In the genomic region with DNA sequence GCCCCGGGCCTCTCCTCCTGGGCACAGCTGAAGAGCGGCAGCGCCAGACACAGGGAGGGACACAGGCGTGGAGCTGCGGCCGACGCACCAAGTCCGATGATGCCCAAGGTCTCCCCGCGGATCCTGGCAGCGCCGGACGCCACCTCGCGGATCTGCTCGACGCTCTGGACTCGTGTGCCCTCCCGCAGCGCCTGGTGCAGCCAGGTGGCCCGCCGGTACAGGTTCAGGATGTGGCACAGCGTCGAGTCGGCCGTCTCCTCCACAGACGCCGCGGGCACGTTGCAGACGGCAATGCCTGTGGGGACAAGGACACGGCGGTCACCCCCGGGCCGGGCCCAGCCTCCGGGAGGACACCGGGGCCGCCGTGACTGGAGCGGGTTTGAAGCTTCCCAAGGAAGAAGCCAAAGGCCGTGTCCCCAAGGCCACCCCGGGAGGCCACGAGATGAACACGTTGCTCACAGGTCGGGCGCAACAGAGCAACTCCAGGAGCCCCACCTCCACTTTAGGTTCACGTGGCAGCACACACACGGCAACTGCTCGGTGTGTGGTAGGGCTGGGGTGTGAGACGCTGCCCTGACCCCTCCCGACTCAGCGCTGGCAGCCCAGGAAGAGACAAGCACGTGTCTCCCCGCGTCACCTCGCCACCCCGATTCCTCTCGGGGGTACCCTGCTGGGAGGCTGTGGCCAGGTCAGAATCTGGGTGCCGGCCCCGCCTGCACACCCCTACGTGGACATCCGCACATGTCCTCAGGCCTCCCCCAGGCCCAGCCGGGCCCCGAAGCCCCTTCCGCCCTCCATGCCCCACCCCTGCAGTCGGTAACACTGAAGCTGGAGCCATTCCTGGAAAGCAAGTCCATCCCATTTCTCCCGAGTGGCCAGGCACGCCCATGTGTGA, we compare ENCODE assay signal across 21 cellular contexts. TPM values are rescaled to one million over a fixed set of nuclear protein-coding genes. Genes with fewer than 3 reads are reported as not detected.
DNase-seq lines count a peak whose midpoint lies in the region; ATAC-seq and TF ChIP-seq lines count a peak whose summit lies in the region.
"Had no signal": no experiment of that assay in that cellular context is flagged by ENCODE, and none has a peak within 500 bp of the region (broad histone marks: within the 10 kb centered on the region; RNA-seq: fewer than 3 reads in every experiment).

No MANE protein-coding gene starts in this region.

- ATAC-seq in IMR-90 (ENCODE audit: low read depth) (no peak), WTC11 (no peak), left ventricle myocardium superior (peak; percentile 3), sciatic nerve (peak; percentile 32)
- no peak for ATAC-seq in activated CD8-positive, alpha-beta memory T cell treated with anti-CD3 and anti-CD28 coated beads, Interleukin-2, amount 10 ng/mL, durations not matched to agents 7 days and 5 days

- H2BK120ac ChIP-seq in IMR-90 (ENCODE audit: low read depth, low read length): no peak overlapping the region

- no peak overlapping the region for H4K5ac ChIP-seq in IMR-90 (ENCODE audit: low read depth, low read length)

- H2AK9ac ChIP-seq in IMR-90 (replicated peaks; ENCODE audit: low read depth, low read length, poor library complexity): no peak overlapping the region

- TF ChIP-seq RAD21 in IMR-90 (IDR thresholded peaks at IDR 0.05; ENCODE audit: low read length): no peak

- H2BK15ac ChIP-seq in IMR-90 (ENCODE audit: low read depth, low read length): no peak overlapping the region

- dilution Hi-C loops in IMR-90 (cut with HindIII; ENCODE audit: low sequenced_read_pairs, unreplicated experiment): no loop called here

- POLR2A ChIA-PET in IMR-90 (lab: Charles Lee; ENCODE audit: unreplicated experiment) (no interaction called here), WTC11 (lab: Charles Lee) (no interaction called here)

- 96% methylated on average over 34 of the region's 68 CpGs; no CpG with 5 or more reads in 1 of the 2 experiments for WGBS in IMR-90 (ENCODE audit: extremely low coverage in 2 of 2, insufficient read length in 1 of 2), 2 experiments
- 88 to 97% methylated on average over 22 to 53 of the region's 68 CpGs for WGBS in thyroid gland, 2 donors

- no peak overlapping the region for H4K91ac ChIP-seq in IMR-90 (ENCODE audit: insufficient read depth, low read depth, low read length)

- no peak for DNase-seq in IMR-90
- DNase-seq in WTC11 (ENCODE audit: low spot score): no peak
- no peak for DNase-seq in left ventricle myocardium superior
- DNase-seq in sciatic nerve (ENCODE audit: low spot score): no peak
- no peak for DNase-seq in thyroid gland
- no peak for DNase-seq in activated CD8-positive, alpha-beta memory T cell treated with anti-CD3 and anti-CD28 coated beads, Interleukin-2, amount 10 ng/mL, durations not matched to agents 7 days and 5 days
- no peak for DNase-seq in MV-4-11 (lab: John Stamatoyannopoulos, UW)
- DNase-seq: C1 segment of cervical spinal cord; CD4-positive, alpha-beta memory T cell; COR-L47; H9; NCI-H1092; NCI-H1417 treated with DMSO at 0.1 percent for 48 hours; NCI-H1694 treated with DMSO at 0.1 percent for 48 hours; NCI-H2081; NCI-H2227 treated with DMSO at 0.1 percent for 48 hours; NCI-H526 treated with DMSO at 0.1 percent for 48 hours; RPMI8226; SIG-M5 had no signal

- no peak overlapping the region for H3K56ac ChIP-seq in IMR-90 (ENCODE audit: extremely low read depth, insufficient read depth, low read length)

- intact Hi-C loops in IMR-90 (cut with micrococcal nuclease) (no loop called here), left ventricle myocardium superior (cut with micrococcal nuclease) (no loop called here), sciatic nerve (cut with DNase I) (loop anchor here (10.0 kb wide), 1 partner anchor 51 kb away; a partner anchor contains a TSS), thyroid gland (cut with DNase I) (no loop called here)

- H3K9me1 ChIP-seq in IMR-90 (ENCODE audit: insufficient read depth, low read length): peaks cover 18% of the 10 kb centered on the region

- H3K27ac ChIP-seq in IMR-90 (ENCODE audit: insufficient read depth, low read length) (no peak overlapping the region), thyroid gland (no peak overlapping the region)
- H3K27ac ChIP-seq: KMS-11, SK-N-MC had no signal

- no peaks in the 10 kb centered on the region for H3K4me1 Mint-ChIP-seq in WTC11
- peaks cover 6% of the 10 kb centered on the region for H3K4me1 Mint-ChIP-seq in activated CD8-positive, alpha-beta memory T cell treated with anti-CD3 and anti-CD28 coated beads, Interleukin-2, amount 10 ng/mL, durations not matched to agents 7 days and 5 days
- H3K4me1 Mint-ChIP-seq: H9 had no signal

- no peak overlapping the region for H3K4ac ChIP-seq in IMR-90 (ENCODE audit: low read depth, low read length)

- H3K23ac ChIP-seq in IMR-90 (ENCODE audit: low read depth, low read length): no peak overlapping the region

- H3K36me3 ChIP-seq in IMR-90 (ENCODE audit: control insufficient read depth, insufficient read depth, low read length) (peaks cover 90% of the 10 kb centered on the region), thyroid gland (peaks cover 48 to 57% of the 10 kb centered on the region in 2 donors)

- H2AK5ac ChIP-seq in IMR-90 (ENCODE audit: low read depth, low read length): no peak overlapping the region

- no peak overlapping the region for H3K9ac ChIP-seq in IMR-90 (ENCODE audit: low read depth, low read length)
- H3K9ac ChIP-seq: KMS-11 had no signal

- TF ChIP-seq POLR2A in IMR-90 (IDR thresholded peaks at IDR 0.05; ENCODE audit: low read depth, low read length) (no peak), thyroid gland (IDR thresholded peaks at IDR 0.05) (no peak)

- no peak overlapping the region for H3K4me2 ChIP-seq in IMR-90 (ENCODE audit: low read depth, low read length)
- H3K4me2 ChIP-seq: KMS-11 had no signal

- H3K4me3 ChIP-seq in IMR-90 (ENCODE audit: insufficient read depth, low read depth, low read length): no peak overlapping the region
- H3K4me3 ChIP-seq in thyroid gland (replicated peaks in 1 of 3): no peak overlapping the region
- H3K4me3 ChIP-seq: SK-N-MC had no signal

- in situ Hi-C loops in IMR-90 (cut with MboI; ENCODE audit: low sequenced_read_pairs): no loop called here

- no peak overlapping the region for H3K18ac ChIP-seq in IMR-90 (ENCODE audit: low read depth, low read length)

- CTCF ChIA-PET in IMR-90 (lab: Yijun Ruan, JAX): no interaction called here
- CTCF ChIA-PET in WTC11 (lab: Charles Lee): no interaction called here
- CTCF ChIA-PET in activated CD8-positive, alpha-beta memory T cell treated with anti-CD3 and anti-CD28 coated beads, Interleukin-2, amount 10 ng/mL, durations not matched to agents 7 days and 5 days (lab: Charles Lee): no interaction called here

- H2BK5ac ChIP-seq in IMR-90 (ENCODE audit: low read depth, low read length, poor library complexity, severe bottlenecking): no peak overlapping the region

- no peaks in the 10 kb centered on the region for H3K27me3 Mint-ChIP-seq in WTC11 (ENCODE audit: low read depth)
- H3K27me3 Mint-ChIP-seq in activated CD8-positive, alpha-beta memory T cell treated with anti-CD3 and anti-CD28 coated beads, Interleukin-2, amount 10 ng/mL, durations not matched to agents 7 days and 5 days: no peaks in the 10 kb centered on the region
- H3K27me3 Mint-ChIP-seq: CD4-positive, alpha-beta memory T cell had no signal

- BruUV-seq in IMR-90 (replicated peaks; lab: Mats Ljungman, UMichigan): no TSS peak

- no peak overlapping the region for H4K8ac ChIP-seq in IMR-90 (ENCODE audit: low read depth in 2 of 2, low read length in 2 of 2)

- peaks cover 21 to 60% of the 10 kb centered on the region in 2 experiments for H3K79me1 ChIP-seq in IMR-90 (ENCODE audit: low read depth in 1 of 2, low read length in 2 of 2)

- H3K36me3 Mint-ChIP-seq in WTC11: peaks cover 38% of the 10 kb centered on the region
- peaks cover 61% of the 10 kb centered on the region for H3K36me3 Mint-ChIP-seq in activated CD8-positive, alpha-beta memory T cell treated with anti-CD3 and anti-CD28 coated beads, Interleukin-2, amount 10 ng/mL, durations not matched to agents 7 days and 5 days

- H3K9me3 ChIP-seq in IMR-90 (ENCODE audit: control insufficient read depth, insufficient read depth, low read length) (no peaks in the 10 kb centered on the region), thyroid gland (no peaks in the 10 kb centered on the region)

- peak overlapping the region; percentile 21 for H2AFZ ChIP-seq in IMR-90 (replicated peaks; ENCODE audit: low read length, poor library complexity)

- H3K27ac Mint-ChIP-seq in WTC11: no peak overlapping the region
- no peak overlapping the region for H3K27ac Mint-ChIP-seq in activated CD8-positive, alpha-beta memory T cell treated with anti-CD3 and anti-CD28 coated beads, Interleukin-2, amount 10 ng/mL, durations not matched to agents 7 days and 5 days
- H3K27ac Mint-ChIP-seq: H9 had no signal

- H3K27me3 ChIP-seq in IMR-90 (ENCODE audit: control insufficient read depth, insufficient read depth, low read length) (no peaks in the 10 kb centered on the region), thyroid gland (no peaks in the 10 kb centered on the region)

- no peak overlapping the region for H3K4me3 Mint-ChIP-seq in WTC11
- H3K4me3 Mint-ChIP-seq in activated CD8-positive, alpha-beta memory T cell treated with anti-CD3 and anti-CD28 coated beads, Interleukin-2, amount 10 ng/mL, durations not matched to agents 7 days and 5 days: no peak overlapping the region
- H3K4me3 Mint-ChIP-seq: CD4-positive, alpha-beta memory T cell had no signal

- H4K20me1 ChIP-seq in IMR-90 (ENCODE audit: insufficient read depth, low read length): peaks cover 36% of the 10 kb centered on the region

- no peak overlapping the region for H3K14ac ChIP-seq in IMR-90 (replicated peaks; ENCODE audit: low read depth, low read length)

- peaks cover 7% of the 10 kb centered on the region; the same call in 1 of the 2 replicates for H3K9me3 Mint-ChIP-seq in WTC11
- no peaks in the 10 kb centered on the region for H3K9me3 Mint-ChIP-seq in activated CD8-positive, alpha-beta memory T cell treated with anti-CD3 and anti-CD28 coated beads, Interleukin-2, amount 10 ng/mL, durations not matched to agents 7 days and 5 days (ENCODE audit: low read depth)
- H3K9me3 Mint-ChIP-seq: CD4-positive, alpha-beta memory T cell; H9 had no signal

- TF ChIP-seq CTCF in IMR-90 (conservative IDR thresholded peaks at IDR 0.05; ENCODE audit: low read depth, low read length) (no peak), WTC11 (IDR thresholded peaks at IDR 0.05) (no peak), thyroid gland (IDR thresholded peaks at IDR 0.05) (no peak)

- H3K4me1 ChIP-seq in IMR-90 (ENCODE audit: control insufficient read depth, insufficient read depth, low read length): no peaks in the 10 kb centered on the region
- peaks cover 6 to 10% of the 10 kb centered on the region in 2 donors for H3K4me1 ChIP-seq in thyroid gland

- H2BK20ac ChIP-seq in IMR-90 (ENCODE audit: low read depth, low read length): no peak overlapping the region

RNA-seq across cellular contexts. Expression of a gene that starts 23.4 kb away (rescaled TPM):
- total RNA-seq in IMR-90 (2012; rRNA removed) (147 TPM in 2 replicates), WTC11 (2021) (143 to 167 TPM (median 159 TPM) in 3 replicates), left ventricle myocardium superior (133 TPM), sciatic nerve (143 TPM), thyroid gland (100 to 1,000 TPM; 102 to 226 (median 177) TPM)
- 212 and 237 TPM in 2 replicates for polyA plus RNA-seq in IMR-90 (2012; rRNA removed)
- 167 and 315 TPM in 2 replicates for polyA plus RNA-seq in IMR-90 (2012; cell fraction: cytosol; rRNA removed)
- 377 and 892 TPM in 2 replicates for polyA plus RNA-seq in IMR-90 (2012; cell fraction: nucleus; rRNA removed; ENCODE audit: low replicate concordance)
- 100 to 1,000 TPM; 193 to 250 TPM for total RNA-seq in activated CD8-positive, alpha-beta memory T cell treated with anti-CD3 and anti-CD28 coated beads, Interleukin-2, amount 10 ng/mL, durations not matched to agents 7 days and 5 days

RNA-seq across cellular contexts. Expression of a gene that starts 53.1 kb away (rescaled TPM):
- total RNA-seq in IMR-90 (2012; rRNA removed): 21.1 and 21.7 TPM in 2 replicates
- 177 and 209 TPM in 2 replicates for polyA plus RNA-seq in IMR-90 (2012; rRNA removed)
- polyA plus RNA-seq in IMR-90 (2012; cell fraction: cytosol; rRNA removed): 208 and 420 TPM in 2 replicates
- polyA plus RNA-seq in IMR-90 (2012; cell fraction: nucleus; rRNA removed; ENCODE audit: low replicate concordance): 476 and 980 TPM in 2 replicates
- total RNA-seq in WTC11 (2021): 4.9 to 6.6 TPM (median 5.3 TPM) in 3 replicates
- 22.8 TPM for total RNA-seq in left ventricle myocardium superior
- total RNA-seq in sciatic nerve: 35.6 TPM
- 10 to 100 TPM in 2 of 4 donors, 1 to 10 TPM in 2; 2.4 to 14.1 (median 6.6) TPM for total RNA-seq in thyroid gland
- total RNA-seq in activated CD8-positive, alpha-beta memory T cell treated with anti-CD3 and anti-CD28 coated beads, Interleukin-2, amount 10 ng/mL, durations not matched to agents 7 days and 5 days: 10 to 100 TPM; 11.7 to 28.0 TPM

Comparison
In these comparisons a context has a peak if more than half of its experiments do, and no peak if none do; other contexts are left out.
1. ATAC-seq: peak in left ventricle myocardium superior (single experiment) and sciatic nerve (single experiment); none in IMR-90 (single experiment), WTC11 (single experiment) and activated CD8-positive, alpha-beta memory T cell treated with anti-CD3 and anti-CD28 coated beads, Interleukin-2, amount 10 ng/mL, durations not matched to agents 7 days and 5 days (single experiment).